ENCODE assay signal across 40 cellular contexts in the genomic region with DNA sequence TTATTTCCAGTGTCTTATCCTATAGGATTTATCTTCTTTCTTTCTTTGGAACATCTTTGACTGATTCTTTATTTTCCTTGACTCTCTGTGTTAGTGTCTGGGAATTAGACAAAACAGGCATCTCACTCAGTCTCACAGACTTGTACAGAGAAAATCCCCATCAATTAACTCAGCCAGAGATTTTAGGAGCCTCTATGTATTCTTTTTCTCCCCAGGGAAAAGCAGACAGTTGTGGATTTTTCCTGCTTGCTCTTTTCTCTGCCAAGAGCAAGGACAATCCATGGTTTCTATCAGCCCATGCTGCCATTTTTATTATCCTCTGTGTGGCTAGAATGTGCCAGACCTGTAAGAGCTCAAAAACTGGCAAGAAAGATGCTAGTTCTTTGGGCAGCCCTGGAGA.
"Had no signal": no experiment of that assay in that cellular context is flagged by ENCODE, and none has a peak within 500 bp of the region (broad histone marks: within the 10 kb centered on the region; RNA-seq: fewer than 3 reads in every experiment).

No MANE protein-coding gene starts in this region.

- H3K27me3 Mint-ChIP-seq: activated naive CD4-positive, alpha-beta T cell treated with anti-CD3 and anti-CD28 coated beads, Interleukin-2, amount 10 ng/mL, durations not matched to agents 7 days and 5 days; activated naive CD8-positive, alpha-beta T cell; activated naive CD8-positive, alpha-beta T cell treated with anti-CD3 and anti-CD28 coated beads for 36 hours; activated naive CD8-positive, alpha-beta T cell treated with anti-CD3 and anti-CD28 coated beads, Interleukin-2, amount 10 ng/mL, durations not matched to agents 7 days and 5 days; activated naive CD8-positive, alpha-beta T cell treated with anti-CD3 and anti-CD28 coated beads, Interleukin-2, amount 50 U/mL, for 24 hours; activated T-cell treated with anti-CD3 and anti-CD28 coated beads, Interleukin-2, amount 50 U/mL, for 24 hours; activated T-helper 17 cell treated with anti-CD3 and anti-CD28 coated beads, Interleukin-2, amount 50 U/mL, for 72 hours; brain; central memory CD8-positive, alpha-beta T cell had no signal

- H3K4me1 ChIP-seq: adrenal gland, ascending aorta, body of pancreas, breast epithelium had no signal

- H3K36me3 ChIP-seq: adrenal gland, ascending aorta, brain microvascular endothelial cell, breast epithelium, cardiac muscle cell had no signal

- H3K36me3 Mint-ChIP-seq: activated naive CD4-positive, alpha-beta T cell treated with anti-CD3 and anti-CD28 coated beads, Interleukin-2, amount 10 ng/mL, durations not matched to agents 7 days and 5 days; activated naive CD4-positive, alpha-beta T cell treated with anti-CD3 and anti-CD28 coated beads, Interleukin-2, amount 50 U/mL, for 24 hours; activated naive CD8-positive, alpha-beta T cell; activated naive CD8-positive, alpha-beta T cell treated with anti-CD3 and anti-CD28 coated beads for 36 hours; activated naive CD8-positive, alpha-beta T cell treated with anti-CD3 and anti-CD28 coated beads, Interleukin-2, amount 10 ng/mL, durations not matched to agents 7 days and 5 days; brain had no signal

- H3K4me1 Mint-ChIP-seq: activated naive CD4-positive, alpha-beta T cell treated with anti-CD3 and anti-CD28 coated beads, Interleukin-2, amount 10 ng/mL, durations not matched to agents 7 days and 5 days; activated naive CD4-positive, alpha-beta T cell treated with anti-CD3 and anti-CD28 coated beads, Interleukin-2, amount 50 U/mL, for 24 hours; activated naive CD8-positive, alpha-beta T cell treated with anti-CD3 and anti-CD28 coated beads for 36 hours; activated naive CD8-positive, alpha-beta T cell treated with anti-CD3 and anti-CD28 coated beads, Interleukin-2, amount 10 ng/mL, durations not matched to agents 7 days and 5 days; activated naive CD8-positive, alpha-beta T cell treated with anti-CD3 and anti-CD28 coated beads, Interleukin-2, amount 50 U/mL, for 24 hours; activated T-helper 17 cell treated with anti-CD3 and anti-CD28 coated beads, Interleukin-2, amount 50 U/mL, for 72 hours; central memory CD8-positive, alpha-beta T cell had no signal

- DNase-seq: activated effector memory CD4-positive, alpha-beta T cell treated with anti-CD3 and anti-CD28 coated beads, Interleukin-2, amount 50 U/mL, for 16 hours; activated effector memory CD4-positive, alpha-beta T cell treated with Interleukin-2 at 50 U/mL for 16 hours; activated gamma-delta T cell; activated gamma-delta T cell treated with Interleukin-2 at 50 U/mL for 16 hours; activated naive CD4-positive, alpha-beta T cell; activated naive CD4-positive, alpha-beta T cell treated with anti-CD3 and anti-CD28 coated beads for 36 hours; activated naive CD4-positive, alpha-beta T cell treated with anti-CD3 and anti-CD28 coated beads, Interleukin-2, amount 10 ng/mL, durations not matched to agents 7 days and 5 days; activated naive CD4-positive, alpha-beta T cell treated with anti-CD3 and anti-CD28 coated beads, Interleukin-2, amount 50 U/mL, for 16 hours; activated naive CD4-positive, alpha-beta T cell treated with Interleukin-2 at 50 U/mL for 16 hours; activated naive CD8-positive, alpha-beta T cell treated with anti-CD3 and anti-CD28 coated beads for 36 hours; activated naive CD8-positive, alpha-beta T cell treated with anti-CD3 and anti-CD28 coated beads, Interleukin-2, amount 10 ng/mL, durations not matched to agents 7 days and 5 days; activated naive CD8-positive, alpha-beta T cell treated with anti-CD3 and anti-CD28 coated beads, Interleukin-2, amount 50 U/mL, for 24 hours; activated T-cell treated with anti-CD3 and anti-CD28 coated beads, Interleukin-2, amount 50 U/mL, for 1 hour; activated T-cell treated with anti-CD3 and anti-CD28 coated beads, Interleukin-2, amount 50 U/mL, for 24 hours; activated T-cell treated with anti-CD3 and anti-CD28 coated beads, Interleukin-2, amount 50 U/mL, for 4 hours; activated T-cell treated with anti-CD3 and anti-CD28 coated beads, Interleukin-2, amount 50 U/mL, for 48 hours; activated T-cell treated with anti-CD3 and anti-CD28 coated beads, Interleukin-2, amount 50 U/mL, for 72 hours; adrenal gland; amniotic stem cell; amygdala; anterior cingulate cortex; aorta; body of pancreas; brain microvascular endothelial cell; caudate nucleus; central memory CD4-positive, alpha-beta T cell; cerebellar nuclear complex had no signal

- H3K27ac ChIP-seq: adrenal gland, ascending aorta, body of pancreas, brain microvascular endothelial cell, breast epithelium, cardiac muscle cell had no signal

- H3K27ac Mint-ChIP-seq: activated naive CD4-positive, alpha-beta T cell treated with anti-CD3 and anti-CD28 coated beads for 36 hours; activated naive CD4-positive, alpha-beta T cell treated with anti-CD3 and anti-CD28 coated beads, Interleukin-2, amount 10 ng/mL, durations not matched to agents 7 days and 5 days; activated naive CD4-positive, alpha-beta T cell treated with anti-CD3 and anti-CD28 coated beads, Interleukin-2, amount 50 U/mL, for 24 hours; activated naive CD4-positive, alpha-beta T cell treated with anti-CD3 and anti-CD28 coated beads, Interleukin-2, amount 50 U/mL, for 72 hours; activated naive CD8-positive, alpha-beta T cell; activated naive CD8-positive, alpha-beta T cell treated with anti-CD3 and anti-CD28 coated beads for 36 hours; activated naive CD8-positive, alpha-beta T cell treated with anti-CD3 and anti-CD28 coated beads, Interleukin-2, amount 10 ng/mL, durations not matched to agents 7 days and 5 days; activated naive CD8-positive, alpha-beta T cell treated with anti-CD3 and anti-CD28 coated beads, Interleukin-2, amount 50 U/mL, for 24 hours; activated T-cell treated with anti-CD3 and anti-CD28 coated beads, Interleukin-2, amount 50 U/mL, for 24 hours; activated T-cell treated with anti-CD3 and anti-CD28 coated beads, Interleukin-2, amount 50 U/mL, for 72 hours; activated T-helper 1 cell treated with anti-CD3 and anti-CD28 coated beads, Interleukin-12 subunit alpha, Interleukin-12 subunit beta, Interleukin-2, Interleukin-4 antibody, amounts not matched to agents 30 ng/mL and 10 ng/mL and 1 ng/mL, durations not matched to agents 14 hours and 24 hours and 36 hours; activated T-helper 17 cell treated with anti-CD3 and anti-CD28 coated beads, Interleukin-2, amount 50 U/mL, for 72 hours; activated T-helper 2 cell treated with anti-CD3 and anti-CD28 coated beads, Interferon-gamma antibody, Interleukin-2, Interleukin-4, amounts not matched to agents 10 μg/mL and 5 μg/mL and 100 μg/mL, durations not matched to agents 14 hours and 24 hours and 36 hours; brain had no signal

- FAIRE-seq: astrocyte, bronchial epithelial cell had no signal

- H3K27me3 ChIP-seq: adrenal gland, ascending aorta, body of pancreas, brain microvascular endothelial cell, breast epithelium, cardiac muscle cell had no signal

- H3K4me3 Mint-ChIP-seq: activated naive CD4-positive, alpha-beta T cell treated with anti-CD3 and anti-CD28 coated beads for 36 hours; activated naive CD4-positive, alpha-beta T cell treated with anti-CD3 and anti-CD28 coated beads, Interleukin-2, amount 10 ng/mL, durations not matched to agents 7 days and 5 days; activated naive CD4-positive, alpha-beta T cell treated with anti-CD3 and anti-CD28 coated beads, Interleukin-2, amount 50 U/mL, for 24 hours; activated naive CD8-positive, alpha-beta T cell; activated naive CD8-positive, alpha-beta T cell treated with anti-CD3 and anti-CD28 coated beads for 36 hours; activated naive CD8-positive, alpha-beta T cell treated with anti-CD3 and anti-CD28 coated beads, Interleukin-2, amount 10 ng/mL, durations not matched to agents 7 days and 5 days; activated naive CD8-positive, alpha-beta T cell treated with anti-CD3 and anti-CD28 coated beads, Interleukin-2, amount 50 U/mL, for 24 hours; activated T-cell treated with anti-CD3 and anti-CD28 coated beads, Interleukin-2, amount 50 U/mL, for 24 hours; activated T-cell treated with anti-CD3 and anti-CD28 coated beads, Interleukin-2, amount 50 U/mL, for 4 hours; activated T-cell treated with anti-CD3 and anti-CD28 coated beads, Interleukin-2, amount 50 U/mL, for 72 hours; activated T-helper 1 cell treated with anti-CD3 and anti-CD28 coated beads, Interleukin-12 subunit alpha, Interleukin-12 subunit beta, Interleukin-2, Interleukin-4 antibody, amounts not matched to agents 30 ng/mL and 10 ng/mL and 1 ng/mL, durations not matched to agents 14 hours and 24 hours and 36 hours; activated T-helper 17 cell treated with anti-CD3 and anti-CD28 coated beads, Interleukin-2, amount 50 U/mL, for 72 hours; brain; central memory CD8-positive, alpha-beta T cell had no signal

- H3K4me3 ChIP-seq: adrenal gland, ascending aorta, body of pancreas, breast epithelium, cardiac muscle cell had no signal
